1 cellular context compared by ENCODE assay signal in the genomic region with DNA sequence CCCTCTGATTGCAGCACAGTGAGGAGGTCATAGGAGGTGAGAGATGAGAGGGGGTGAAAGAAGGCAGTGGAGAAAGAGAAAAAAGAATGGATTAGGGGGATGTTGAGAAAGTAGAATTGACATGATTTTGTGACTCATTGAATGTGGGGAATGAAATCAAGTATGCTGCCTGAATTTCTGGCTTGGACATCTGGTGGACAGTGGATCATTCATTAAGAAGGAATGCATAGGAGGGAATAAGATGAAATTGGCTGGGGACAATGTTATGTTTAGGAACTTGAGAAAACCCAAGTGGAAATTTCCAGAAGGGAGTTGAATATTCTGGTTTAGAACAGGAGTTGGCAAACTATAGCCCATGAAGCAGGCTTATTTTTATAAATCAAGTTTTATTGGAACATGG. TPM values are rescaled to one million over a fixed set of nuclear protein-coding genes. Genes with fewer than 3 reads are reported as not detected.
"Had no signal": no experiment of that assay in that cellular context is flagged by ENCODE, and none has a peak within 500 bp of the region (broad histone marks: within the 10 kb centered on the region; RNA-seq: fewer than 3 reads in every experiment).

No MANE protein-coding gene starts in this region.

RNA-seq across cellular contexts. Expression of a gene that starts 7.0 kb away (rescaled TPM):
- total RNA-seq: mesenteric fat pad had no signal
